Comparison of ENCODE assay signal across 21 cellular contexts in the genomic region with DNA sequence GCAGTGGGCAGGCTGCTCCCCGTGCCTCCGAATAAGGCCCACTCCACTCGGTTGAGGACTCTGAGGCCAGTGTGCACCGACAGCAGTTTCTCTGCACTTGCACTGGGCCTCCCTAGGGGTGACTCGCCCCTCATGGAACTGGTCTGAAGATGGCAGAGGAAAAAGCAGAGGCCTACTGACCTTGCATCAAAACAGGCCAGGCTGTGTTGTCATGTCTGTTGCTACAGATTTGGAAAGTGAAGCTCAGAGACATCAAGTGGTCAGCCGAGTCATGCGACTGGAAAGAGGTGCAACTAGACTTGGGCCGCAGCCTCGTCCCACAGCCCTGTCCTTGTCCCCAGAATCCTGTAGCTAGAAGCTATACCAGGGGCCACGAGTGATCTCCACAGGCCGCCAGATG.
"Had no signal": no experiment of that assay in that cellular context is flagged by ENCODE, and none has a peak within 500 bp of the region (broad histone marks: within the 10 kb centered on the region; RNA-seq: fewer than 3 reads in every experiment).

No MANE protein-coding gene starts in this region.

- H3K9me3 ChIP-seq: neutrophil, right atrium auricular region, sigmoid colon, stomach, thoracic aorta, transverse colon had no signal

- FAIRE-seq: urothelium cell line had no signal

- ATAC-seq: foreskin keratinocyte, left colon, left ventricle myocardium superior had no signal

- DNase-seq: cortex of kidney; effector memory CD4-positive, alpha-beta T cell; foreskin keratinocyte; immature natural killer cell; left colon; left ventricle myocardium superior; mesendoderm; naive B cell; sigmoid colon; stimulated activated CD4-positive, alpha-beta T cell treated with anti-CD3 and anti-CD28 coated beads, Interleukin-12 subunit alpha, Interleukin-12 subunit beta, amount 100 ng/mL, for 4 hours; stimulated activated naive CD4-positive, alpha-beta T cell; stomach; substantia nigra; transverse colon had no signal

- H3K36me3 ChIP-seq: neutrophil, right atrium auricular region, thoracic aorta, transverse colon had no signal

- H3K27me3 ChIP-seq: foreskin keratinocyte, neutrophil, right atrium auricular region, sigmoid colon, stomach, transverse colon had no signal

- H3K27ac ChIP-seq: epithelial cell of prostate, foreskin keratinocyte, neutrophil, right atrium auricular region, sigmoid colon, skin epidermis, stomach, thoracic aorta, transverse colon had no signal

- H3K4me3 ChIP-seq: lung, right atrium auricular region, sigmoid colon, skin epidermis, stomach, thoracic aorta, transverse colon had no signal
